Comparison of ENCODE assay signal across 8 cellular contexts in genomic region chr9:136790640-136791465, GRCh38. TPM values are rescaled to one million over a fixed set of nuclear protein-coding genes. Genes with fewer than 3 reads are reported as not detected.
DNase-seq lines count a peak whose midpoint lies in the region; ATAC-seq and TF ChIP-seq lines count a peak whose summit lies in the region.

TMEM141 (plus strand) TSS chr9:136791344; CDS start chr9:136791371, 27 bp downstream.

- H3K27me3 ChIP-seq in kidney epithelial cell (ENCODE audit: control insufficient read depth, insufficient read depth, low read length) = peaks cover 6% of the 10 kb centered on the region

- peak; percentile 82 for ATAC-seq in HG03439 (IDR thresholded peaks at IDR 0.05; ENCODE audit: unreplicated experiment)

- peaks cover 19% of the 10 kb centered on the region for H3K4me1 Mint-ChIP-seq in chondrocyte (ENCODE audit: low read depth)

- TF ChIP-seq CTCF in chondrocyte (IDR thresholded peaks at IDR 0.05) = no peak
- no peak for TF ChIP-seq CTCF in kidney epithelial cell (IDR thresholded peaks at IDR 0.05; ENCODE audit: insufficient read depth, low read length, poor library complexity, severe bottlenecking)

- peak within 1 kb of the TSS; percentile 80 for H3K4me3 Mint-ChIP-seq in chondrocyte (ENCODE audit: unreplicated experiment)

- DNase-seq in AG20443 (ENCODE audit: low spot score) (peak; percentile 100), NCI-H510A treated with DMSO at 0.1 percent for 48 hours (lab: John Stamatoyannopoulos, UW) (peak; percentile 98), chondrocyte (ENCODE audit: low spot score) (peak; percentile 100), kidney epithelial cell (ENCODE audit: low read depth) (peak; percentile 95)
- peak; percentile 100 for DNase-seq in activated CD4-positive, alpha-beta T cell treated with anti-CD3 and anti-CD28 coated beads for 24 hours (ENCODE audit: low read depth in 2 of 2)
- DNase-seq in stimulated activated CD4-positive, alpha-beta T cell treated with anti-CD3 and anti-CD28 coated beads, Interleukin-15, amount 100 ng/mL, for 48 hours (ENCODE audit: low read depth in 2 of 2) = peak; percentile 100

- peak; percentile 76 for TF ChIP-seq POLR2A in GM19193 (IDR thresholded peaks at IDR 0.05; ENCODE audit: extremely low read depth, insufficient read depth, insufficient read length)

- peak within 1 kb of the TSS; percentile 78 for H3K27ac Mint-ChIP-seq in chondrocyte (ENCODE audit: unreplicated experiment)

- H3K36me3 Mint-ChIP-seq in chondrocyte (ENCODE audit: low read depth) = peaks cover 4% of the 10 kb centered on the region

- H3K9me3 Mint-ChIP-seq in chondrocyte (ENCODE audit: low read depth) = no peaks in the 10 kb centered on the region

- no peaks in the 10 kb centered on the region for H3K36me3 ChIP-seq in kidney epithelial cell (ENCODE audit: control insufficient read depth, insufficient read depth, low read length)

- H3K4me3 ChIP-seq in kidney epithelial cell (ENCODE audit: low read depth, low read length) = peak within 1 kb of the TSS; percentile 74

- H3K27me3 Mint-ChIP-seq in chondrocyte (ENCODE audit: low read depth) = no peaks in the 10 kb centered on the region

RNA-seq across cellular contexts. Expression of gene TMEM141, which starts in this region (rescaled TPM):
- total RNA-seq in chondrocyte = 31.2 to 40.0 TPM (median 32.5 TPM) in 3 replicates
- 69.8 and 79.8 TPM in 2 replicates for total RNA-seq in kidney epithelial cell

Comparison
In these comparisons a context has a peak if more than half of its experiments do, and no peak if none do; other contexts are left out.
1. Peak in every context shown above with its lines: DNase-seq, ATAC-seq and H3K4me3 ChIP-seq.